Comparison of ENCODE assay signal across 8 cellular contexts in the genomic region with DNA sequence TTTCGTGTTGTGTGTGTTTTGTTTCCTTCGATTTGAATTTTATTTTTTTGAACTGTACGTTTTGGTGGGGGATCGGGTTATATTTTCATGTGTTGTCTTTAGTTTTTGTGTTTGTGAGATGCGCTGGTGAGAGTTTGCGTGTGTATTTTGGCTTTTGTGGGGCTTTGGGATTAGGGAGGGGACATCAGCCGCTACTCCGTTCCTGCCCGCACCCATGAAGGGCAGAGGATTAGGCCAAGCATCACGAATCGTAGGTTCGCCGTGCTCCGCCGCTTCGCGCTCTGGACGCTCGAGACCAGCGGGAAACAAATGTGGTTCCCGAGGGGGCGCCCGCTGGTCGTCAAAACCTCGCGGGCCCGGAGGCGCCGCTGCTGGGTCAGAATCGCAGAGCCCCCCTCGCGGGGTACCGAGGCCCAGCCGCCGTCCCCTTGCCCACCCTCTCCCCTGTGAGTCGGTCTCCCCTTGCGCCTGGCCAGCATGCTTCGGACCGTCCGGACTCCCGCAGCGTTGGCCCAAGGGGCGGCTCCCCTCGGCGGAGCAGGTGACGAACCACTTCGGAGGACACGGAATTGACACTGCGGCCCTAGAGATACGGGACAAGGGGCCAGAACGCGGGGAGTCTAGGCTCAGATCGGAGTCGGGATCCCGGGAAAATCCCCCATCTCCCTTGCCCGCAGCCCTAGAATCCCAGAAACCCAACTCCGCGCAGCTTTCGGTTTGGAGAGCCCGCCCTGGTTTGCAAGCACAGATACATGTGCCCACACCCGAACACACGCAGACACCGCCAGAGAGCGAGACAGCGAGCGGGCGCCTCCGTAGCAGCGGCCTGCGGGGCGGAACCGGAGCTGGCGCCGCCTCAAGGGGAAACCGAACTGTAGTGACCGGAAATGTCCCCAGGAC. TPM values are rescaled to one million over a fixed set of nuclear protein-coding genes. Genes with fewer than 3 reads are reported as not detected.
DNase-seq lines count a peak whose midpoint lies in the region; ATAC-seq and TF ChIP-seq lines count a peak whose summit lies in the region.

No MANE protein-coding gene starts in this region.

- H3K9me2 ChIP-seq in MM.1S (replicated peaks; ENCODE audit: insufficient read depth, low read length) = no peaks in the 10 kb centered on the region

- peaks cover 2% of the 10 kb centered on the region for H3K36me3 Mint-ChIP-seq in neural crest cell (ENCODE audit: low read depth)

- H3K27ac Mint-ChIP-seq in neural crest cell (ENCODE audit: unreplicated experiment) = peak overlapping the region; percentile 51

- H3K4me2 ChIP-seq in MM.1S (ENCODE audit: low read depth, low read length) = peak overlapping the region; percentile 95

- H3K4me3 ChIP-seq in MM.1S (ENCODE audit: low read length) = peak overlapping the region; percentile 63

- H3K27ac ChIP-seq in MM.1S (ENCODE audit: low read length) = no peak overlapping the region

- no peaks in the 10 kb centered on the region for H3K79me2 ChIP-seq in MM.1S (ENCODE audit: low read length)

- DNase-seq in stimulated activated CD4-positive, alpha-beta T cell treated with anti-CD3 and anti-CD28 coated beads, Interleukin-12 subunit alpha, Interleukin-12 subunit beta, amount 100 ng/mL, for 4 hours = peak; percentile 45
- DNase-seq in stimulated activated CD4-positive, alpha-beta T cell treated with anti-CD3 and anti-CD28 coated beads, Interleukin-1b, Interleukin-23, amount 100 ng/mL, for 48 hours = no peak
- DNase-seq in MM.1S (peak; percentile 58), fibroblast of gingiva (ENCODE audit: low read depth) (peak; percentile 14), neural crest cell (ENCODE audit: low read depth, low spot score) (peak; percentile 42), NCI-H1105 treated with DMSO at 0.1 percent for 48 hours (lab: John Stamatoyannopoulos, UW) (no peak)
- peak; percentile 43 for DNase-seq in activated CD4-positive, alpha-beta T cell treated with anti-CD3 and anti-CD28 coated beads, Interleukin-2, amount 50 U/mL, for 1 hour

- TF ChIP-seq CTCF in MM.1S (IDR thresholded peaks at IDR 0.05; ENCODE audit: low read length) (no peak), neural crest cell (conservative IDR thresholded peaks at IDR 0.05) (no peak)

- H3K4me1 ChIP-seq in MM.1S (ENCODE audit: low read length) = peaks cover 6% of the 10 kb centered on the region; the same call in 1 of the 2 replicates

- H3K4me3 Mint-ChIP-seq in neural crest cell = peak overlapping the region; percentile 75

- H3F3A ChIP-seq in MM.1S (ENCODE audit: insufficient read depth, low read length) = peaks cover 4% of the 10 kb centered on the region; the same call in 1 of the 2 replicates

- peaks cover 83% of the 10 kb centered on the region for H3K27me3 ChIP-seq in MM.1S (replicated peaks; ENCODE audit: insufficient read depth, low read length)

- H3K9ac ChIP-seq in MM.1S (ENCODE audit: low read length) = no peak overlapping the region; the same call in 1 of the 2 replicates

- H4K20me1 ChIP-seq in MM.1S (ENCODE audit: insufficient read depth, low read length) = no peaks in the 10 kb centered on the region

- peaks cover 93% of the 10 kb centered on the region for H3K27me3 Mint-ChIP-seq in neural crest cell (ENCODE audit: low read depth)

- peaks cover 60% of the 10 kb centered on the region for H3K4me1 Mint-ChIP-seq in neural crest cell

- H2AFZ ChIP-seq in MM.1S (ENCODE audit: low read length) = peak overlapping the region; percentile 83

- no peak for ATAC-seq in GM19467 (IDR thresholded peaks at IDR 0.05; ENCODE audit: unreplicated experiment)

- no peaks in the 10 kb centered on the region for H3K9me3 ChIP-seq in MM.1S (replicated peaks; ENCODE audit: insufficient read depth, low read length)

- no peaks in the 10 kb centered on the region for H3K9me3 Mint-ChIP-seq in neural crest cell

- no peaks in the 10 kb centered on the region for H3K36me3 ChIP-seq in MM.1S (replicated peaks; ENCODE audit: insufficient read depth, low read length)

RNA-seq across cellular contexts. Expression of a gene that starts 2.4 kb away (rescaled TPM):
- 18.1 and 19.5 TPM in 2 replicates for total RNA-seq in neural crest cell

Comparison
In these comparisons a context has a peak if more than half of its experiments do, and no peak if none do; other contexts are left out.
1. DNase-seq: peak in stimulated activated CD4-positive, alpha-beta T cell treated with anti-CD3 and anti-CD28 coated beads, Interleukin-12 subunit alpha, Interleukin-12 subunit beta, amount 100 ng/mL, for 4 hours (single experiment), MM.1S (single experiment), activated CD4-positive, alpha-beta T cell treated with anti-CD3 and anti-CD28 coated beads, Interleukin-2, amount 50 U/mL, for 1 hour (single experiment), fibroblast of gingiva (single experiment) and neural crest cell (single experiment); none in stimulated activated CD4-positive, alpha-beta T cell treated with anti-CD3 and anti-CD28 coated beads, Interleukin-1b, Interleukin-23, amount 100 ng/mL, for 48 hours (single experiment) and NCI-H1105 treated with DMSO at 0.1 percent for 48 hours (single experiment).